In the genomic region with DNA sequence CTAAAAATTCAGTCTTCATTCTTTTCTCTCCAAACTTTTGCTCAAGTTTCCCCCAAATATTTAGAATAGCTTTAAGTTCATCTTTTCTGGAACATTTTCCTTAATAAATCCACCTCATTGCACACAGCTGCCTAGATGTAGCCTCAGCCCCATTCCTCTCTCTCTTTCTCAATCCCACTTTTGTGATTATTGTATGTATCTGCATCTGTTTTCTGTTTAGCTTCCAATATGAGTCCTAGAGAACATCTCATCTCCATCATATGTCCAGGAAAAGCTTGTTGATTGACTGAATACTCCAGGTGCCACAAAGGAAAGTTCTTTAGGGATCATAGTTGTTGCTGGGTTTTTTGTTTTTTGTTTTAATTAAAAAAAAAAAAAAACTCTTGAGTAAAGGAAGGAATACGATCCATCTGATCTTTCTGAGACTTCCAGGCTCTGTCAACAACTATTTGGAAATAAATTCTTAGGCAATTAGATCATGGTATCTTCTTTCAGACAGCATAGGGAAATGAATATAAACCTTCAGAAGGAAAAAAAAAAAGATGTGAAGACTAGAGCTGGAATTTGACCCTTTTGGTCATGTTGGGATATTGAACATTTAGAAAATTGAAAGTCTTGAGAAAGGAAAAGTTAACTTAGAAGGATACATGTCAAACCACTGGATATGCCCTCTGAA, we compare ENCODE assay signal across 17 cellular contexts. TPM values are rescaled to one million over a fixed set of nuclear protein-coding genes. Genes with fewer than 3 reads are reported as not detected.
DNase-seq lines count a peak whose midpoint lies in the region; ATAC-seq, FAIRE-seq and TF ChIP-seq lines count a peak whose summit lies in the region.
"Had no signal": no experiment of that assay in that cellular context is flagged by ENCODE, and none has a peak within 500 bp of the region (broad histone marks: within the 10 kb centered on the region; RNA-seq: fewer than 3 reads in every experiment).

No MANE protein-coding gene starts in this region.

- intact Hi-C loops in pancreas (cut with DNase I): no loop called here

- no peak for ATAC-seq in pancreas

- H3K4me1 Mint-ChIP-seq in endodermal cell: peaks cover 39% of the 10 kb centered on the region

- H3K9me3 ChIP-seq in Peyer's patch (no peaks in the 10 kb centered on the region), endodermal cell (ENCODE audit: control insufficient read depth, low read length) (peaks cover 14% of the 10 kb centered on the region), pancreas (no peaks in the 10 kb centered on the region)

- peaks cover 12% of the 10 kb centered on the region for H3K36me3 Mint-ChIP-seq in endodermal cell (ENCODE audit: low read depth)
- H3K36me3 Mint-ChIP-seq: activated CD4-positive, alpha-beta memory T cell treated with anti-CD3 and anti-CD28 coated beads for 36 hours had no signal

- no peak for TF ChIP-seq CTCF in WI38 (IDR thresholded peaks at IDR 0.05; ENCODE audit: low read depth, low read length)
- TF ChIP-seq CTCF in Peyer's patch (IDR thresholded peaks at IDR 0.05): no peak
- no peak for TF ChIP-seq CTCF in endodermal cell (conservative IDR thresholded peaks at IDR 0.05)
- TF ChIP-seq CTCF in pancreas (IDR thresholded peaks at IDR 0.05): no peak

- H3K9me3 Mint-ChIP-seq in endodermal cell: peaks cover 17% of the 10 kb centered on the region
- H3K9me3 Mint-ChIP-seq: activated CD4-positive, alpha-beta memory T cell treated with anti-CD3 and anti-CD28 coated beads for 36 hours; T-helper 1 cell treated with Interleukin-12 subunit alpha and Interleukin-12 subunit beta and Interleukin-4 antibody, amounts not matched to agents 30 μg/mL and 1 μg/mL, for 36 hours had no signal

- no peak overlapping the region for H3K9ac ChIP-seq in endodermal cell (ENCODE audit: extremely low read depth, low read length, poor library complexity, severe bottlenecking)

- peak; percentile 61 for DNase-seq in H4 (ENCODE audit: low spot score)
- DNase-seq in hepatic stellate cell (ENCODE audit: low spot score): peak; percentile 42
- DNase-seq in stromal cell of bone marrow (ENCODE audit: low read depth): peak; percentile 40
- no peak for DNase-seq in AML-193 (lab: John Stamatoyannopoulos, UW)
- no peak for DNase-seq in Peyer's patch
- DNase-seq in endodermal cell: no peak
- DNase-seq in pancreas: no peak
- DNase-seq: activated CD4-positive, alpha-beta memory T cell treated with anti-CD3 and anti-CD28 coated beads for 36 hours; activated naive CD4-positive, alpha-beta T cell treated with Interleukin-2 at 50 U/mL for 16 hours; dermis blood vessel endothelial cell; heart left ventricle; stomach had no signal

- H3K36me3 ChIP-seq in Peyer's patch: no peaks in the 10 kb centered on the region
- H3K36me3 ChIP-seq in endodermal cell (ENCODE audit: control insufficient read depth, insufficient read depth, low read length): no peaks in the 10 kb centered on the region
- no peaks in the 10 kb centered on the region for H3K36me3 ChIP-seq in pancreas
- H3K36me3 ChIP-seq: heart left ventricle, stomach had no signal

- H3K27me3 ChIP-seq in Peyer's patch: no peaks in the 10 kb centered on the region
- H3K27me3 ChIP-seq in endodermal cell (ENCODE audit: control insufficient read depth, insufficient read depth, low read length, poor library complexity, severe bottlenecking): no peaks in the 10 kb centered on the region
- H3K27me3 ChIP-seq in pancreas: no peaks in the 10 kb centered on the region

- H3K4me1 ChIP-seq in Peyer's patch: no peaks in the 10 kb centered on the region
- peaks cover 21% of the 10 kb centered on the region for H3K4me1 ChIP-seq in endodermal cell (ENCODE audit: control insufficient read depth, insufficient read depth, low read length)
- no peaks in the 10 kb centered on the region for H3K4me1 ChIP-seq in pancreas
- H3K4me1 ChIP-seq: heart left ventricle, stomach had no signal

- FAIRE-seq in pancreas (lab: Jason Lieb, UNC): no peak
- FAIRE-seq: GM12891 had no signal

- WGBS in endodermal cell (ENCODE audit: insufficient coverage in 1 of 2, insufficient read length in 1 of 2), 2 experiments: 46 to 63% methylated on average over 1 of the region's 1 CpG
- WGBS in pancreas, 2 donors: 39 to 53% methylated on average over 1 of the region's 1 CpG

- no peak overlapping the region for H3K4me3 Mint-ChIP-seq in endodermal cell
- H3K4me3 Mint-ChIP-seq: activated CD4-positive, alpha-beta memory T cell treated with anti-CD3 and anti-CD28 coated beads for 36 hours; T-helper 1 cell treated with Interleukin-12 subunit alpha and Interleukin-12 subunit beta and Interleukin-4 antibody, amounts not matched to agents 30 μg/mL and 1 μg/mL, for 36 hours had no signal

- no peak for TF ChIP-seq POLR2A in Peyer's patch (IDR thresholded peaks at IDR 0.05)

- no peak overlapping the region for H3K27ac Mint-ChIP-seq in endodermal cell
- H3K27ac Mint-ChIP-seq: activated CD4-positive, alpha-beta memory T cell treated with anti-CD3 and anti-CD28 coated beads for 36 hours; T-helper 1 cell treated with Interleukin-12 subunit alpha and Interleukin-12 subunit beta and Interleukin-4 antibody, amounts not matched to agents 30 μg/mL and 1 μg/mL, for 36 hours had no signal

- H3K27ac ChIP-seq in Peyer's patch (peak overlapping the region in 1 of 4 donors; percentile 45), endodermal cell (ENCODE audit: low read depth, low read length) (no peak overlapping the region), pancreas (no peak overlapping the region)
- H3K27ac ChIP-seq: heart left ventricle had no signal

- H3K4me3 ChIP-seq in WI38 (ENCODE audit: low read depth, low read length) (0 out of 2 replicates have a peak overlapping the region, but pooled peaks have one; percentile 2), Peyer's patch (no peak overlapping the region), endodermal cell (ENCODE audit: low read length) (no peak overlapping the region), pancreas (no peak overlapping the region)
- H3K4me3 ChIP-seq: heart left ventricle, stomach had no signal

- no peaks in the 10 kb centered on the region for H3K27me3 Mint-ChIP-seq in endodermal cell (ENCODE audit: insufficient read depth)

RNA-seq across cellular contexts. Expression of a gene that starts 42.5 kb away (rescaled TPM):
- total RNA-seq in H4 (2014; rRNA removed; shearing (Covaris generic)): not detected in 2 replicates
- under 1 TPM in 1 of 4 donors, not detected in 3; 0.27 TPM for total RNA-seq in Peyer's patch
- total RNA-seq in endodermal cell: 1 to 10 TPM in 1 of 2 donors, under 1 TPM in 1; 0.62 to 1.0 TPM
- polyA plus RNA-seq in endodermal cell (2013, experiment 1 of 2): 0.43 TPM
- 0.33 TPM for polyA plus RNA-seq in endodermal cell (2013, experiment 2 of 2)
- not detected for total RNA-seq in pancreas
- polyA plus RNA-seq in pancreas: under 1 TPM; 0.04 to 0.09 TPM
- total RNA-seq: activated CD4-positive, alpha-beta memory T cell treated with anti-CD3 and anti-CD28 coated beads for 36 hours; dermis blood vessel endothelial cell; lower leg skin; pulmonary artery endothelial cell had no signal
- polyA plus RNA-seq: heart left ventricle had no signal

Comparison
In these comparisons a context has a peak if more than half of its experiments do, and no peak if none do; other contexts are left out.
1. DNase-seq: peak in H4 (single experiment), hepatic stellate cell (single experiment) and stromal cell of bone marrow (single experiment); none in AML-193 (0 of 2), Peyer's patch (0 of 3), endodermal cell (single experiment) and pancreas (0 of 6).